ENCODE assay signal across 2 cellular contexts in the genomic region with DNA sequence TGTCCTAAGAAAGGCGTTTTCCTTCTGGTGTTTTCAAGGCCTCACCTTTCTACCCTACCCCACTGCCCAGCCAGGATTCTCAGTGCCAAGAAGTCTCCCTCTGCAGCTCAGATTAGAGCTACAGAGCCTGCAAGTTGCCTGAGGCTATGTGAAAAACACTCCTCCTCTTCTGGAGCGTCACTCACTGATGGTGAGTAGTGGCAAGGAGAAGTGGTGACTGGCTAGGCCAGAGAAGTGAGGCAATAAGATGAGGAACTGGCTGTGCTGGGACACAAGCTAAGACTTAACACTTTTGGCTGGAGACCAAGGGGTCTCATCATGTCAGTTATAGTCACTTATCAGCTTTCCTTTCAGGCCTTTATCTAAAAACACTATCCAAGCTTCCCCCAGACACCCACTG.
TF ChIP-seq lines count a peak whose summit lies in the region.

No MANE protein-coding gene starts in this region.

TF ChIP-seq in H1, 55 proteins besides CTCF, POLR2A, EP300 and RAD21 (continued from another document):
- TF ChIP-seq, protein P1, sequence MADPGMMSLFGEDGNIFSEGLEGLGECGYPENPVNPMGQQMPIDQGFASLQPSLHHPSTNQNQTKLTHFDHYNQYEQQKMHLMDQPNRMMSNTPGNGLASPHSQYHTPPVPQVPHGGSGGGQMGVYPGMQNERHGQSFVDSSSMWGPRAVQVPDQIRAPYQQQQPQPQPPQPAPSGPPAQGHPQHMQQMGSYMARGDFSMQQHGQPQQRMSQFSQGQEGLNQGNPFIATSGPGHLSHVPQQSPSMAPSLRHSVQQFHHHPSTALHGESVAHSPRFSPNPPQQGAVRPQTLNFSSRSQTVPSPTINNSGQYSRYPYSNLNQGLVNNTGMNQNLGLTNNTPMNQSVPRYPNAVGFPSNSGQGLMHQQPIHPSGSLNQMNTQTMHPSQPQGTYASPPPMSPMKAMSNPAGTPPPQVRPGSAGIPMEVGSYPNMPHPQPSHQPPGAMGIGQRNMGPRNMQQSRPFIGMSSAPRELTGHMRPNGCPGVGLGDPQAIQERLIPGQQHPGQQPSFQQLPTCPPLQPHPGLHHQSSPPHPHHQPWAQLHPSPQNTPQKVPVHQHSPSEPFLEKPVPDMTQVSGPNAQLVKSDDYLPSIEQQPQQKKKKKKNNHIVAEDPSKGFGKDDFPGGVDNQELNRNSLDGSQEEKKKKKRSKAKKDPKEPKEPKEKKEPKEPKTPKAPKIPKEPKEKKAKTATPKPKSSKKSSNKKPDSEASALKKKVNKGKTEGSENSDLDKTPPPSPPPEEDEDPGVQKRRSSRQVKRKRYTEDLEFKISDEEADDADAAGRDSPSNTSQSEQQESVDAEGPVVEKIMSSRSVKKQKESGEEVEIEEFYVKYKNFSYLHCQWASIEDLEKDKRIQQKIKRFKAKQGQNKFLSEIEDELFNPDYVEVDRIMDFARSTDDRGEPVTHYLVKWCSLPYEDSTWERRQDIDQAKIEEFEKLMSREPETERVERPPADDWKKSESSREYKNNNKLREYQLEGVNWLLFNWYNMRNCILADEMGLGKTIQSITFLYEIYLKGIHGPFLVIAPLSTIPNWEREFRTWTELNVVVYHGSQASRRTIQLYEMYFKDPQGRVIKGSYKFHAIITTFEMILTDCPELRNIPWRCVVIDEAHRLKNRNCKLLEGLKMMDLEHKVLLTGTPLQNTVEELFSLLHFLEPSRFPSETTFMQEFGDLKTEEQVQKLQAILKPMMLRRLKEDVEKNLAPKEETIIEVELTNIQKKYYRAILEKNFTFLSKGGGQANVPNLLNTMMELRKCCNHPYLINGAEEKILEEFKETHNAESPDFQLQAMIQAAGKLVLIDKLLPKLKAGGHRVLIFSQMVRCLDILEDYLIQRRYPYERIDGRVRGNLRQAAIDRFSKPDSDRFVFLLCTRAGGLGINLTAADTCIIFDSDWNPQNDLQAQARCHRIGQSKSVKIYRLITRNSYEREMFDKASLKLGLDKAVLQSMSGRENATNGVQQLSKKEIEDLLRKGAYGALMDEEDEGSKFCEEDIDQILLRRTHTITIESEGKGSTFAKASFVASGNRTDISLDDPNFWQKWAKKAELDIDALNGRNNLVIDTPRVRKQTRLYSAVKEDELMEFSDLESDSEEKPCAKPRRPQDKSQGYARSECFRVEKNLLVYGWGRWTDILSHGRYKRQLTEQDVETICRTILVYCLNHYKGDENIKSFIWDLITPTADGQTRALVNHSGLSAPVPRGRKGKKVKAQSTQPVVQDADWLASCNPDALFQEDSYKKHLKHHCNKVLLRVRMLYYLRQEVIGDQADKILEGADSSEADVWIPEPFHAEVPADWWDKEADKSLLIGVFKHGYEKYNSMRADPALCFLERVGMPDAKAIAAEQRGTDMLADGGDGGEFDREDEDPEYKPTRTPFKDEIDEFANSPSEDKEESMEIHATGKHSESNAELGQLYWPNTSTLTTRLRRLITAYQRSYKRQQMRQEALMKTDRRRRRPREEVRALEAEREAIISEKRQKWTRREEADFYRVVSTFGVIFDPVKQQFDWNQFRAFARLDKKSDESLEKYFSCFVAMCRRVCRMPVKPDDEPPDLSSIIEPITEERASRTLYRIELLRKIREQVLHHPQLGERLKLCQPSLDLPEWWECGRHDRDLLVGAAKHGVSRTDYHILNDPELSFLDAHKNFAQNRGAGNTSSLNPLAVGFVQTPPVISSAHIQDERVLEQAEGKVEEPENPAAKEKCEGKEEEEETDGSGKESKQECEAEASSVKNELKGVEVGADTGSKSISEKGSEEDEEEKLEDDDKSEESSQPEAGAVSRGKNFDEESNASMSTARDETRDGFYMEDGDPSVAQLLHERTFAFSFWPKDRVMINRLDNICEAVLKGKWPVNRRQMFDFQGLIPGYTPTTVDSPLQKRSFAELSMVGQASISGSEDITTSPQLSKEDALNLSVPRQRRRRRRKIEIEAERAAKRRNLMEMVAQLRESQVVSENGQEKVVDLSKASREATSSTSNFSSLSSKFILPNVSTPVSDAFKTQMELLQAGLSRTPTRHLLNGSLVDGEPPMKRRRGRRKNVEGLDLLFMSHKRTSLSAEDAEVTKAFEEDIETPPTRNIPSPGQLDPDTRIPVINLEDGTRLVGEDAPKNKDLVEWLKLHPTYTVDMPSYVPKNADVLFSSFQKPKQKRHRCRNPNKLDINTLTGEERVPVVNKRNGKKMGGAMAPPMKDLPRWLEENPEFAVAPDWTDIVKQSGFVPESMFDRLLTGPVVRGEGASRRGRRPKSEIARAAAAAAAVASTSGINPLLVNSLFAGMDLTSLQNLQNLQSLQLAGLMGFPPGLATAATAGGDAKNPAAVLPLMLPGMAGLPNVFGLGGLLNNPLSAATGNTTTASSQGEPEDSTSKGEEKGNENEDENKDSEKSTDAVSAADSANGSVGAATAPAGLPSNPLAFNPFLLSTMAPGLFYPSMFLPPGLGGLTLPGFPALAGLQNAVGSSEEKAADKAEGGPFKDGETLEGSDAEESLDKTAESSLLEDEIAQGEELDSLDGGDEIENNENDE (IDR thresholded peaks at IDR 0.05; ENCODE audit: insufficient replicate concordance, low read length) = no peak
- no peak for TF ChIP-seq POU5F1 (IDR thresholded peaks at IDR 0.05; ENCODE audit: low read depth, low read length)
- TF ChIP-seq TAF1 (IDR thresholded peaks at IDR 0.05; ENCODE audit: low read depth, low read length) = no peak
- no peak for TF ChIP-seq SP2 (IDR thresholded peaks at IDR 0.05; ENCODE audit: low read length)
- no peak for TF ChIP-seq CHD2 (IDR thresholded peaks at IDR 0.05; ENCODE audit: low read length)
- TF ChIP-seq, protein P2, sequence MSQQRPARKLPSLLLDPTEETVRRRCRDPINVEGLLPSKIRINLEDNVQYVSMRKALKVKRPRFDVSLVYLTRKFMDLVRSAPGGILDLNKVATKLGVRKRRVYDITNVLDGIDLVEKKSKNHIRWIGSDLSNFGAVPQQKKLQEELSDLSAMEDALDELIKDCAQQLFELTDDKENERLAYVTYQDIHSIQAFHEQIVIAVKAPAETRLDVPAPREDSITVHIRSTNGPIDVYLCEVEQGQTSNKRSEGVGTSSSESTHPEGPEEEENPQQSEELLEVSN (IDR thresholded peaks at IDR 0.05) = no peak

TF ChIP-seq in HEK293T, 16 proteins besides CTCF, POLR2A, EP300 and RAD21 (continued from another document):
- TF ChIP-seq, protein P3, sequence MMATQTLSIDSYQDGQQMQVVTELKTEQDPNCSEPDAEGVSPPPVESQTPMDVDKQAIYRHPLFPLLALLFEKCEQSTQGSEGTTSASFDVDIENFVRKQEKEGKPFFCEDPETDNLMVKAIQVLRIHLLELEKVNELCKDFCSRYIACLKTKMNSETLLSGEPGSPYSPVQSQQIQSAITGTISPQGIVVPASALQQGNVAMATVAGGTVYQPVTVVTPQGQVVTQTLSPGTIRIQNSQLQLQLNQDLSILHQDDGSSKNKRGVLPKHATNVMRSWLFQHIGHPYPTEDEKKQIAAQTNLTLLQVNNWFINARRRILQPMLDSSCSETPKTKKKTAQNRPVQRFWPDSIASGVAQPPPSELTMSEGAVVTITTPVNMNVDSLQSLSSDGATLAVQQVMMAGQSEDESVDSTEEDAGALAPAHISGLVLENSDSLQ (IDR thresholded peaks at IDR 0.05) = no peak
- no peak for TF ChIP-seq HDGF (IDR thresholded peaks at IDR 0.05; ENCODE audit: borderline replicate concordance)
